21 cellular contexts compared by ENCODE assay signal in the genomic region with DNA sequence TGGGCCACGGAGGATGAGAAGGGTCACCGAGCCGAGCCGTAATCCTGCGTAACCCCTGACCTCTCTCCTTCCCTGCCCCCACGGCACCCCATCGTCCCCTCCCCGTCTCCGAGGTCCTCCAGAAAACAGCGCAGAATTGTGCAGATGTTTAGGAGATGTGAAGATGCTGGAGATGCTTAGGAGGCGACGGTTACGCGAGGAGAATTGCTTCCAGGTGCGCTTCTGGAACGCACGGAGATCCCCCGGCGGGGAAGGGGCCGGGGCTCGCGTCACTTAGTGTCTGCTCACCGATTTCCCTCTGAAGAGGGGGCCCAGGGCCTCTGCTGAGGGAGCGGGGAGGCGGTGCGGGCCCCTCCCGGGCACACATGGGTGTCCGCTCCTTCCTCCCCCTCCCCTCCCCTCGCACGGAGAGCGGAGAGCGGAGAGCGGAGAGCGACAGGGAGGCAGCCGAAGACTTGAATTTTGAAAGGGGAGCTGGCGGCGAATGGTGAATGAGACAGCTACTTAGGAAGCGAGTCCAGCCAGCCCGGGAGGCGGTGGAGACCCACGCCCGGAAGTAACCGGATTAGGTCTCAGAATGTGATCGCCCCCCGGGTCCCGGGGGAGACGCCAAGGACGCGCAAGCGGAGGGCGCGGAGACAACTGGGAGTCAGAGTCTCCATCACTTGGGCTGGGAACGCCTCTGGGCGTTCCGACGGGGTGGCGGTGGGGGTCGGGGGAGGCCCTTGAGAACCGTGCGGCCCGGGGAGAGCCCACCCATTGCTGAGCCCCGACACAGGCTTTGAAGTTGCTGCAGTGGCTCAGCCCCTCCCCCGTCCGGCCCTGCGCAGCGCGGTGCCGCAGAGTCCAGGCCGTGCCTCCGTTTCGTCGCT. TPM values are rescaled to one million over a fixed set of nuclear protein-coding genes. Genes with fewer than 3 reads are reported as not detected.
DNase-seq lines count a peak whose midpoint lies in the region; ATAC-seq, FAIRE-seq and TF ChIP-seq lines count a peak whose summit lies in the region.
"Had no signal": no experiment of that assay in that cellular context is flagged by ENCODE, and none has a peak within 500 bp of the region (broad histone marks: within the 10 kb centered on the region; RNA-seq: fewer than 3 reads in every experiment).

No MANE protein-coding gene starts in this region.

- no peak for ATAC-seq in right cardiac atrium
- ATAC-seq in PC-3 = no peak
- no peak for ATAC-seq in natural killer cell
- ATAC-seq: activated CD8-positive, alpha-beta T cell treated with anti-CD3 and anti-CD28 coated beads for 36 hours; naive thymus-derived CD4-positive, alpha-beta T cell had no signal

- no peak for FAIRE-seq in endothelial cell of umbilical vein (lab: Jason Lieb, UNC)
- FAIRE-seq: colon had no signal

- H4K20me1 ChIP-seq in endothelial cell of umbilical vein (replicated peaks; ENCODE audit: control insufficient read depth, extremely low read depth, insufficient read depth, low read length) (no peaks in the 10 kb centered on the region), neural cell (ENCODE audit: insufficient read depth) (no peaks in the 10 kb centered on the region), PC-3 (ENCODE audit: low read length) (no peaks in the 10 kb centered on the region)

- no peaks in the 10 kb centered on the region for H3K9me1 ChIP-seq in endothelial cell of umbilical vein (replicated peaks; ENCODE audit: control insufficient read depth, extremely low read depth, insufficient read depth, low read length)

- H3K4me3 ChIP-seq in HUES48 (ENCODE audit: low read depth, low read length) = peak overlapping the region; percentile 44
- H3K4me3 ChIP-seq in endothelial cell of umbilical vein (replicated peaks in 1 of 3; ENCODE audit: insufficient read depth in 1 of 3, low read depth in 1 of 3, low read length in 3 of 3) = no peak overlapping the region
- H3K4me3 ChIP-seq in neural cell (ENCODE audit: low read length) = peak overlapping the region; percentile 37
- H3K4me3 ChIP-seq in right cardiac atrium (ENCODE audit: low read length) = no peak overlapping the region
- H3K4me3 ChIP-seq in PC-3 (ENCODE audit: low read length) = no peak overlapping the region
- H3K4me3 ChIP-seq: left lung had no signal

- H3K4me2 ChIP-seq in endothelial cell of umbilical vein (ENCODE audit: insufficient read depth, low read length) (no peak overlapping the region), neural cell (ENCODE audit: low read length) (no peak overlapping the region), PC-3 (ENCODE audit: low read length) (no peak overlapping the region)

- H3K9ac ChIP-seq in HUES48 (ENCODE audit: low read depth, low read length) (no peak overlapping the region), endothelial cell of umbilical vein (replicated peaks; ENCODE audit: extremely low read depth, insufficient read depth, low read length) (no peak overlapping the region), neural cell (ENCODE audit: low read length) (no peak overlapping the region), PC-3 (ENCODE audit: low read length) (no peak overlapping the region)

- TF ChIP-seq POLR2A in endothelial cell of umbilical vein (IDR thresholded peaks at IDR 0.05; ENCODE audit: low read depth, low read length) = no peak

- 2% methylated on average over 72 of the region's 72 CpGs for WGBS in right cardiac atrium

- CTCF ChIA-PET in endothelial cell of umbilical vein (lab: Charles Lee) (no interaction called here), PC-3 (lab: Charles Lee) (no interaction called here)

- intact Hi-C loops in endothelial cell of umbilical vein (cut with micrococcal nuclease) (no loop called here), right cardiac atrium (cut with DNase I) (no loop called here), PC-3 (cut with micrococcal nuclease) (no loop called here), natural killer cell (cut with micrococcal nuclease) (no loop called here)

- no peaks in the 10 kb centered on the region for H3K9me3 Mint-ChIP-seq in natural killer cell
- H3K9me3 Mint-ChIP-seq: activated CD8-positive, alpha-beta T cell treated with anti-CD3 and anti-CD28 coated beads for 36 hours; stimulated activated effector memory CD8-positive, alpha-beta T cell treated with anti-CD3 and anti-CD28 coated beads, Interleukin-12 subunit alpha, Interleukin-12 subunit beta, amount 100 ng/mL, for 72 hours had no signal

- H3K79me2 ChIP-seq in endothelial cell of umbilical vein (ENCODE audit: control insufficient read depth, insufficient read depth, low read length) (no peaks in the 10 kb centered on the region), neural cell (replicated peaks; ENCODE audit: insufficient read depth, low read length) (no peaks in the 10 kb centered on the region), PC-3 (ENCODE audit: low read length) (no peaks in the 10 kb centered on the region)

- no peak for TF ChIP-seq RAD21 in neural cell (conservative IDR thresholded peaks at IDR 0.05)

- H3K27me3 ChIP-seq in HUES48 (ENCODE audit: control insufficient read depth, insufficient read depth, low read length) = peaks cover 100% of the 10 kb centered on the region
- peaks cover 61 to 71% of the 10 kb centered on the region in 2 experiments for H3K27me3 ChIP-seq in endothelial cell of umbilical vein (ENCODE audit: control insufficient read depth in 2 of 2, insufficient read depth in 2 of 2, low read length in 2 of 2)
- H3K27me3 ChIP-seq in neural cell (ENCODE audit: insufficient read depth, low read depth, low read length) = peaks cover 89% of the 10 kb centered on the region
- H3K27me3 ChIP-seq in right cardiac atrium (ENCODE audit: control insufficient read depth, insufficient read depth) = no peaks in the 10 kb centered on the region
- H3K27me3 ChIP-seq in PC-3 (ENCODE audit: low read length) = peaks cover 45% of the 10 kb centered on the region

- no peak overlapping the region for H3K27ac Mint-ChIP-seq in natural killer cell
- H3K27ac Mint-ChIP-seq: activated CD8-positive, alpha-beta T cell treated with anti-CD3 and anti-CD28 coated beads for 36 hours; stimulated activated effector memory CD8-positive, alpha-beta T cell treated with anti-CD3 and anti-CD28 coated beads, Interleukin-12 subunit alpha, Interleukin-12 subunit beta, amount 100 ng/mL, for 72 hours had no signal

- H3K27ac ChIP-seq in HUES48 (ENCODE audit: low read depth, low read length) = no peak overlapping the region
- no peak overlapping the region for H3K27ac ChIP-seq in endothelial cell of umbilical vein (ENCODE audit: insufficient read depth, low read depth, low read length)
- H3K27ac ChIP-seq in neural cell (ENCODE audit: low read length) = no peak overlapping the region
- H3K27ac ChIP-seq in right cardiac atrium (ENCODE audit: low read length) = no peak overlapping the region
- H3K27ac ChIP-seq in PC-3 (ENCODE audit: low read length) = no peak overlapping the region
- H3K27ac ChIP-seq: heart left ventricle, left lung, right atrium auricular region had no signal

- H3K36me3 ChIP-seq in HUES48 (ENCODE audit: control insufficient read depth, insufficient read depth, low read length) (no peaks in the 10 kb centered on the region), endothelial cell of umbilical vein (ENCODE audit: control insufficient read depth in 2 of 2, extremely low read depth in 1 of 2, insufficient read depth in 2 of 2, low read length in 2 of 2) (no peaks in the 10 kb centered on the region), neural cell (ENCODE audit: insufficient read depth, low read length) (no peaks in the 10 kb centered on the region), PC-3 (ENCODE audit: low read depth, low read length) (no peaks in the 10 kb centered on the region)
- H3K36me3 ChIP-seq: heart left ventricle, left lung, right atrium auricular region had no signal

- BruUV-seq in endothelial cell of umbilical vein (replicated peaks; lab: Mats Ljungman, UMichigan) = no TSS peak
- no TSS peak for BruUV-seq in PC-3 (replicated peaks; lab: Mats Ljungman, UMichigan)

- H3K4me3 Mint-ChIP-seq in natural killer cell = no peak overlapping the region
- H3K4me3 Mint-ChIP-seq: activated CD8-positive, alpha-beta T cell treated with anti-CD3 and anti-CD28 coated beads for 36 hours; stimulated activated effector memory CD8-positive, alpha-beta T cell treated with anti-CD3 and anti-CD28 coated beads, Interleukin-12 subunit alpha, Interleukin-12 subunit beta, amount 100 ng/mL, for 72 hours had no signal

- dilution Hi-C loops in endothelial cell of umbilical vein (cut with MboI; ENCODE audit: extremely low pct_ligation_motif_present, low sequenced_read_pairs) = no loop called here

- DNase-seq in DMS114 treated with DMSO at 0.1 percent for 48 hours (lab: John Stamatoyannopoulos, UW; ENCODE audit: unreplicated experiment) (peak; percentile 6), endothelial cell of umbilical vein (ENCODE audit: low read depth, low spot score) (no peak), right cardiac atrium (no peak), NCI-H446 (lab: John Stamatoyannopoulos, UW) (no peak), PC-3 (no peak), natural killer cell (no peak)
- DNase-seq: activated CD8-positive, alpha-beta T cell treated with anti-CD3 and anti-CD28 coated beads for 36 hours; activated effector memory CD4-positive, alpha-beta T cell treated with anti-CD3 and anti-CD28 coated beads, Interleukin-2, amount 50 U/mL, for 16 hours; anterior cingulate cortex; Calu3; heart left ventricle; left lung; naive thymus-derived CD4-positive, alpha-beta T cell; NCI-H1048 had no signal

- POLR2A ChIA-PET in endothelial cell of umbilical vein (lab: Charles Lee) (no interaction called here), PC-3 (lab: Charles Lee; ENCODE audit: unreplicated experiment) (no interaction called here)

- H3K36me3 Mint-ChIP-seq in natural killer cell = no peaks in the 10 kb centered on the region

- TF ChIP-seq CTCF in endothelial cell of umbilical vein (IDR thresholded peaks at IDR 0.05; ENCODE audit: extremely low read depth in 1 of 2, insufficient read depth in 1 of 2, low read depth in 1 of 2, low read length in 2 of 2) (no peak), neural cell (IDR thresholded peaks at IDR 0.05; ENCODE audit: poor library complexity, severe bottlenecking) (no peak), PC-3 (conservative IDR thresholded peaks at IDR 0.05; ENCODE audit: low read depth, low read length) (no peak), natural killer cell (IDR thresholded peaks at IDR 0.05) (no peak)

- H3K9me3 ChIP-seq in HUES48 (ENCODE audit: control insufficient read depth, insufficient read depth, low read length) = no peaks in the 10 kb centered on the region
- no peaks in the 10 kb centered on the region for H3K9me3 ChIP-seq in endothelial cell of umbilical vein (replicated peaks; ENCODE audit: control insufficient read depth, insufficient read depth, low read length)
- no peaks in the 10 kb centered on the region for H3K9me3 ChIP-seq in neural cell (ENCODE audit: low read length)
- H3K9me3 ChIP-seq in right cardiac atrium (ENCODE audit: control insufficient read depth, low read length) = no peaks in the 10 kb centered on the region
- no peaks in the 10 kb centered on the region for H3K9me3 ChIP-seq in PC-3 (ENCODE audit: low read length)
- H3K9me3 ChIP-seq: heart left ventricle, left lung, right atrium auricular region had no signal

- H2AFZ ChIP-seq in endothelial cell of umbilical vein (ENCODE audit: low read depth, low read length) (no peak overlapping the region), neural cell (ENCODE audit: low read depth, low read length) (no peak overlapping the region), PC-3 (ENCODE audit: low read length) (no peak overlapping the region)

- no peaks in the 10 kb centered on the region for H3F3A ChIP-seq in neural cell (ENCODE audit: insufficient read depth, low read length, poor library complexity, severe bottlenecking)
- H3F3A ChIP-seq in PC-3 (ENCODE audit: low read length, unreplicated experiment) = no peaks in the 10 kb centered on the region

- H3K27me3 Mint-ChIP-seq in natural killer cell (ENCODE audit: low read depth in 2 of 2) = peaks cover 45 to 49% of the 10 kb centered on the region in 2 donors

- H3K9me2 ChIP-seq in neural cell (ENCODE audit: insufficient read depth, low read length) = no peaks in the 10 kb centered on the region
- no peaks in the 10 kb centered on the region for H3K9me2 ChIP-seq in PC-3 (replicated peaks; ENCODE audit: low read length)

- H3K4me1 ChIP-seq in HUES48 (ENCODE audit: control insufficient read depth, insufficient read depth, low read length) (peaks cover 18% of the 10 kb centered on the region; the same call in 1 of the 2 replicates), endothelial cell of umbilical vein (ENCODE audit: control insufficient read depth, extremely low read depth, insufficient read depth, low read length) (no peaks in the 10 kb centered on the region), right cardiac atrium (ENCODE audit: control insufficient read depth, insufficient read depth, low read length) (no peaks in the 10 kb centered on the region), PC-3 (ENCODE audit: insufficient read depth, low read length) (no peaks in the 10 kb centered on the region)

- TF ChIP-seq EP300 in neural cell (conservative IDR thresholded peaks at IDR 0.05; ENCODE audit: poor library complexity, severe bottlenecking) = no peak

- H3K4me1 Mint-ChIP-seq in natural killer cell = peaks cover 0 to 10% of the 10 kb centered on the region in 2 donors

RNA-seq across cellular contexts. Expression of gene EN2, which starts 8.7 kb away (rescaled TPM):
- total RNA-seq in endothelial cell of umbilical vein = not detected in 2 replicates
- not detected in 2 replicates for polyA plus RNA-seq in endothelial cell of umbilical vein
- polyA plus RNA-seq in endothelial cell of umbilical vein (2011; cell fraction: cytosol; rRNA removed) = not detected in 2 replicates
- polyA plus RNA-seq in endothelial cell of umbilical vein (2011; cell fraction: nucleus; rRNA removed) = not detected in 2 replicates
- polyA plus RNA-seq in endothelial cell of umbilical vein (2012) = not detected in 2 replicates
- not detected in 2 replicates for polyA minus RNA-seq in endothelial cell of umbilical vein
- not detected for polyA minus RNA-seq in endothelial cell of umbilical vein (2011; cell fraction: cytosol; rRNA and poly(A)+ RNA removed)
- polyA minus RNA-seq in endothelial cell of umbilical vein (2011; cell fraction: nucleus; rRNA and poly(A)+ RNA removed) = not detected in 2 replicates
- not detected in 2 replicates for polyA plus RNA-seq in neural cell
- polyA minus RNA-seq in neural cell = not detected in 2 replicates
- total RNA-seq in right cardiac atrium = under 1 TPM in 2 of 4 donors, not detected in 2; 0.11 to 0.35 TPM
- polyA plus RNA-seq in right cardiac atrium = 0.16 TPM
- 2.3 and 2.4 TPM in 2 replicates for total RNA-seq in PC-3 (2014; rRNA removed)
- total RNA-seq in natural killer cell = not detected
- total RNA-seq: activated CD8-positive, alpha-beta T cell treated with anti-CD3 and anti-CD28 coated beads for 36 hours; esophagus mucosa; left lung; naive thymus-derived CD4-positive, alpha-beta T cell; right atrium auricular region; urinary bladder had no signal
- polyA plus RNA-seq: naive thymus-derived CD4-positive, alpha-beta T cell had no signal

Comparison
In these comparisons a context has a peak if more than half of its experiments do, and no peak if none do; other contexts are left out.
1. H3K4me3 ChIP-seq: peak in HUES48 (single experiment) and neural cell (single experiment); none in endothelial cell of umbilical vein (0 of 3), right cardiac atrium (single experiment) and PC-3 (single experiment).